9 cellular contexts compared by ENCODE assay signal in the genomic region with DNA sequence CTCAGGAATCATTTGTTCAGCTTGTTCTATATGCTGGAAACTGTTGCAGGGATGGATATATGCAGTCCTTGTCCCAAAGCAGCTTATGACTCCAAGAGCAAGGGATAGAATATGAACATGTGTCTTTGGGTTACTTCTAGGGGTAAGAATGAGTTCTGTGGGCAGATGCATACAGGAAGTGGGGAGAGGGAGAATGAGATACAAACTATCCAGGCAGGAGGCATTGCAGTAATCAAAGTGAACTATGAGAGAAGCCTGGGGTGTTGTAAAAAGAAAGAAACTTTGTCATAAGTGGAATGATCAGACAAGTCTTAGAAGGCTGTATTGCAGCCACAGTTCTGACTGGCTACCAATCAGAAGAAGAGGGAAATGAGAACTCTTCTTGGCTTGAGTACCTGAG. TPM values are rescaled to one million over a fixed set of nuclear protein-coding genes. Genes with fewer than 3 reads are reported as not detected.
"Had no signal": no experiment of that assay in that cellular context is flagged by ENCODE, and none has a peak within 500 bp of the region (broad histone marks: within the 10 kb centered on the region; RNA-seq: fewer than 3 reads in every experiment).

No MANE protein-coding gene starts in this region.

- H3K4me1 ChIP-seq: HAP-1 had no signal

- H3K9ac ChIP-seq: GM23248 had no signal

- H3K4me3 ChIP-seq: GM23248, HAP-1 had no signal

- DNase-seq: GM23248, GOT3, H7, HFFc6, IMR-90, KBM-7 had no signal

- H3K36me3 ChIP-seq: HAP-1 had no signal

- H3K9me3 ChIP-seq: HAP-1 had no signal

- H2AFZ ChIP-seq: GM23248 had no signal

- H3K27ac ChIP-seq: GM23248 had no signal

- ATAC-seq: HCT116 had no signal

RNA-seq across cellular contexts. Expression of a gene that starts 44.8 kb away (rescaled TPM):
- total RNA-seq: GM23248, H4, IMR-90 had no signal
- polyA plus RNA-seq: IMR-90 had no signal
